10 cellular contexts compared by ENCODE assay signal in the genomic region with DNA sequence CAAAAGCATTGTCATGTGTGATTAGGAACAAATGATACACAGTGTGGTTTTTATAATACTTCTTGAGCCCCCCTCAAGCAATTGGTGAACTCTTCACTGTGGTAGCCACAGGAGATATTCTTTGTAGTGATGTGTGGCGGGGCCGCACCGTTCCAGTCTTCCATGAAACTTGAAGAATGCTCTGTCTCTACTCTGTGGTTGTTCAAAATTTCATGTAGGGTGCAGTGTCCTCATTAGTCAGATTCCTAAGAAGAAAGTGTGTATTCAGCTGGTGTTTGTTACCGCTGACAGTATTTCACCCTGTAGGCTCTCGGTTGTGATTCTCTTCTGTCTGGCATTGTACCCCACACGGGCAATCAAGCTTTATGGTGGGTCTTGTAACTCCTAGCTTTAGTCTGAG. TPM values are rescaled to one million over a fixed set of nuclear protein-coding genes. Genes with fewer than 3 reads are reported as not detected.
DNase-seq lines count a peak whose midpoint lies in the region; ATAC-seq, FAIRE-seq and TF ChIP-seq lines count a peak whose summit lies in the region.
"Had no signal": no experiment of that assay in that cellular context is flagged by ENCODE, and none has a peak within 500 bp of the region (broad histone marks: within the 10 kb centered on the region; RNA-seq: fewer than 3 reads in every experiment).

No MANE protein-coding gene starts in this region.

- BruUV-seq in IMR-90 (replicated peaks; lab: Mats Ljungman, UMichigan) = no TSS peak

- in situ Hi-C loops in IMR-90 (cut with MboI; ENCODE audit: low sequenced_read_pairs) = no loop called here

- no peak for TF ChIP-seq EP300 in H1 (IDR thresholded peaks at IDR 0.05; ENCODE audit: borderline replicate concordance in 1 of 2, low read depth in 2 of 2, low read length in 2 of 2)
- TF ChIP-seq EP300 in tibial nerve (IDR thresholded peaks at IDR 0.05) = no peak

- ATAC-seq in heart right ventricle (no peak), left cardiac atrium (no peak), IMR-90 (ENCODE audit: low read depth) (no peak)

- H3K27me3 ChIP-seq in heart right ventricle = no peaks in the 10 kb centered on the region
- H3K27me3 ChIP-seq in IMR-90 (ENCODE audit: control insufficient read depth, insufficient read depth, low read length) = no peaks in the 10 kb centered on the region
- no peaks in the 10 kb centered on the region for H3K27me3 ChIP-seq in H1 (replicated peaks in 1 of 4; ENCODE audit: control insufficient read depth in 3 of 4, extremely low read depth in 1 of 4, insufficient read depth in 3 of 4, low read length in 3 of 4)
- no peaks in the 10 kb centered on the region for H3K27me3 ChIP-seq in tibial nerve
- H3K27me3 ChIP-seq: cardiac muscle cell had no signal

- H2AK9ac ChIP-seq in IMR-90 (replicated peaks; ENCODE audit: low read depth, low read length, poor library complexity) = no peak overlapping the region

- H3K27ac ChIP-seq in heart right ventricle = peak overlapping the region in 8 of 10 donors; percentile 2 to 87 (median 57)
- no peak overlapping the region for H3K27ac ChIP-seq in IMR-90 (ENCODE audit: insufficient read depth, low read length)
- no peak overlapping the region for H3K27ac ChIP-seq in H1 (ENCODE audit: low read depth, low read length)
- H3K27ac ChIP-seq in tibial nerve = peak overlapping the region in 3 of 4 donors; percentile 17 to 42 (median 25)
- H3K27ac ChIP-seq: C4-2B, cardiac muscle cell had no signal

- no peak overlapping the region for H4K8ac ChIP-seq in IMR-90 (ENCODE audit: low read depth in 2 of 2, low read length in 2 of 2)
- H4K8ac ChIP-seq in H1 (ENCODE audit: extremely low read depth, insufficient read depth, low read length) = no peak overlapping the region

- no peak overlapping the region for H4K91ac ChIP-seq in IMR-90 (ENCODE audit: insufficient read depth, low read depth, low read length)
- no peak overlapping the region for H4K91ac ChIP-seq in H1 (replicated peaks; ENCODE audit: insufficient read length, low read length)

- DNase-seq in heart right ventricle (no peak), left cardiac atrium (no peak), IMR-90 (no peak), H1 (ENCODE audit: low read depth in 1 of 2, low spot score in 2 of 2) (no peak), tibial nerve (ENCODE audit: low spot score in 2 of 2) (no peak), NCI-H2107 treated with DMSO at 0.1 percent for 48 hours (lab: John Stamatoyannopoulos, UW; ENCODE audit: unreplicated experiment) (no peak), NCI-H1048 (lab: John Stamatoyannopoulos, UW) (no peak), foreskin fibroblast (no peak)

- H3K4me1 ChIP-seq in heart right ventricle = peaks cover 17 to 87% (median 69%) of the 10 kb centered on the region in 9 donors
- H3K4me1 ChIP-seq in IMR-90 (ENCODE audit: control insufficient read depth, insufficient read depth, low read length) = peaks cover 15% of the 10 kb centered on the region
- peaks cover 3 to 14% (median 7%) of the 10 kb centered on the region in 4 experiments; a peak in 5 of 7 replicates for H3K4me1 ChIP-seq in H1 (replicated peaks in 1 of 4; ENCODE audit: control insufficient read depth in 3 of 4, insufficient read depth in 4 of 4, low read length in 3 of 4)
- peaks cover 0 to 65% (median 34%) of the 10 kb centered on the region in 4 donors for H3K4me1 ChIP-seq in tibial nerve

- intact Hi-C loops in heart right ventricle (cut with DNase I) = no loop called here
- intact Hi-C loops in left cardiac atrium (cut with DNase I) = no loop called here
- intact Hi-C loops in IMR-90 (cut with micrococcal nuclease) = no loop called here

- H4K5ac ChIP-seq in IMR-90 (ENCODE audit: low read depth, low read length) (no peak overlapping the region), H1 (ENCODE audit: insufficient read length, low read depth, low read length) (no peak overlapping the region)

- H3K79me2 ChIP-seq in H1 (ENCODE audit: control insufficient read depth in 1 of 2, insufficient read depth in 2 of 2, low read length in 2 of 2) = peaks cover 0 to 57% of the 10 kb centered on the region in 2 experiments; a peak in 3 of 4 replicates

- H2BK15ac ChIP-seq in IMR-90 (ENCODE audit: low read depth, low read length) (no peak overlapping the region), H1 (ENCODE audit: low read length) (no peak overlapping the region)

- H2BK20ac ChIP-seq in IMR-90 (ENCODE audit: low read depth, low read length) (no peak overlapping the region), H1 (ENCODE audit: low read length) (no peak overlapping the region)

- CTCF ChIA-PET in IMR-90 (lab: Yijun Ruan, JAX) (interaction anchor here (0.7 kb wide), 1 partner anchor 46 kb away, joined by 3 read pairs; no protein-coding TSS in a partner anchor), H1 (lab: Charles Lee; ENCODE audit: partially characterized antibody) (interaction anchor here (0.6 to 2.0 kb wide), 5 partner anchors 10 to 1412 kb away, joined by 3 to 12 read pairs (median 3); no protein-coding TSS in a partner anchor)

- H2BK120ac ChIP-seq in IMR-90 (ENCODE audit: low read depth, low read length) = no peak overlapping the region
- no peak overlapping the region for H2BK120ac ChIP-seq in H1 (replicated peaks; ENCODE audit: low read depth, low read length)

- H3K9me1 ChIP-seq in IMR-90 (ENCODE audit: insufficient read depth, low read length) = peaks cover 20% of the 10 kb centered on the region

- H3K23ac ChIP-seq in IMR-90 (ENCODE audit: low read depth, low read length) = peak overlapping the region; percentile 16; the same call in 1 of the 2 replicates
- no peak overlapping the region for H3K23ac ChIP-seq in H1 (ENCODE audit: insufficient read length)

- WGBS in heart right ventricle, 2 donors = 95% methylated on average over 6 of the region's 6 CpGs
- no CpG with 5 or more reads among the region's 6 CpGs for WGBS in IMR-90 (ENCODE audit: extremely low coverage in 2 of 2, insufficient read length in 1 of 2), 2 experiments
- 95% methylated on average over 6 of the region's 6 CpGs; no CpG with 5 or more reads in 1 of the 2 experiments for WGBS in H1 (ENCODE audit: extremely low coverage in 1 of 2, insufficient coverage in 1 of 2, insufficient read length in 1 of 2, insufficient replicate concordance in 2 of 2, low coverage in 1 of 2, low lambda C conversion rate in 2 of 2, missing lambda C conversion rate in 1 of 2), 2 experiments
- WGBS in tibial nerve, 2 donors = 60 to 68% methylated on average over 6 of the region's 6 CpGs

- H3K79me1 ChIP-seq in IMR-90 (ENCODE audit: low read depth in 1 of 2, low read length in 2 of 2) (peaks cover 46 to 81% of the 10 kb centered on the region in 2 experiments), H1 (ENCODE audit: low read depth, low read length) (peaks cover 11% of the 10 kb centered on the region; the same call in 1 of the 2 replicates)

- H3K4ac ChIP-seq in IMR-90 (ENCODE audit: low read depth, low read length) (no peak overlapping the region), H1 (replicated peaks; ENCODE audit: insufficient read length, low read depth, low read length) (no peak overlapping the region)

- H3K36me3 ChIP-seq in heart right ventricle = peaks cover 0 to 35% (median 4%) of the 10 kb centered on the region in 9 donors
- peaks cover 14% of the 10 kb centered on the region for H3K36me3 ChIP-seq in IMR-90 (ENCODE audit: control insufficient read depth, insufficient read depth, low read length)
- H3K36me3 ChIP-seq in H1 (ENCODE audit: control insufficient read depth in 2 of 4, insufficient read depth in 4 of 4, low read length in 3 of 4) = peaks cover 0 to 6% (median 2%) of the 10 kb centered on the region in 4 experiments; a peak in 3 of 8 replicates
- H3K36me3 ChIP-seq in tibial nerve = peaks cover 0 to 18% (median 0%) of the 10 kb centered on the region in 3 donors

- dilution Hi-C loops in IMR-90 (cut with HindIII; ENCODE audit: low sequenced_read_pairs, unreplicated experiment) = no loop called here

- FAIRE-seq in H1 (lab: Jason Lieb, UNC) = no peak

- H4K20me1 ChIP-seq in IMR-90 (ENCODE audit: insufficient read depth, low read length) (peaks cover 53% of the 10 kb centered on the region), H1 (replicated peaks in 1 of 2; ENCODE audit: control insufficient read depth in 1 of 2, insufficient read depth in 2 of 2, low read length in 2 of 2) (peaks cover 1 to 4% of the 10 kb centered on the region in 2 experiments)

- TF ChIP-seq RAD21 in IMR-90 (IDR thresholded peaks at IDR 0.05; ENCODE audit: low read length) = no peak
- no peak for TF ChIP-seq RAD21 in H1 (IDR thresholded peaks at IDR 0.05 in 1 of 2, conservative IDR thresholded peaks at IDR 0.05 in 1 of 2; ENCODE audit: low read depth in 2 of 2, low read length in 2 of 2)

- no peaks in the 10 kb centered on the region for H3K23me2 ChIP-seq in H1 (ENCODE audit: low read depth, low read length)

- peak overlapping the region; percentile 27; the same call in 1 of the 2 replicates for H3K14ac ChIP-seq in IMR-90 (replicated peaks; ENCODE audit: low read depth, low read length)
- H3K14ac ChIP-seq in H1 (ENCODE audit: insufficient read length) = no peak overlapping the region

- H3K9me3 ChIP-seq in heart right ventricle (no peaks in the 10 kb centered on the region), IMR-90 (ENCODE audit: control insufficient read depth, insufficient read depth, low read length) (no peaks in the 10 kb centered on the region), H1 (ENCODE audit: insufficient read depth in 2 of 2, low read depth in 1 of 2, low read length in 1 of 2) (no peaks in the 10 kb centered on the region), tibial nerve (no peaks in the 10 kb centered on the region)

- no peak overlapping the region for H2BK5ac ChIP-seq in IMR-90 (ENCODE audit: low read depth, low read length, poor library complexity, severe bottlenecking)
- H2BK5ac ChIP-seq in H1 (ENCODE audit: low read depth, low read length) = no peak overlapping the region

- POLR2A ChIA-PET in IMR-90 (lab: Charles Lee; ENCODE audit: unreplicated experiment) = no interaction called here
- POLR2A ChIA-PET in H1 (lab: Charles Lee; ENCODE audit: partially characterized antibody) = no interaction called here

- no peak overlapping the region for H3K4me3 ChIP-seq in heart right ventricle
- H3K4me3 ChIP-seq in IMR-90 (ENCODE audit: insufficient read depth, low read depth, low read length) = no peak overlapping the region
- no peak overlapping the region for H3K4me3 ChIP-seq in H1 (ENCODE audit: extremely low read depth in 1 of 4, insufficient read depth in 2 of 4, low read depth in 3 of 4, low read length in 4 of 4)
- no peak overlapping the region for H3K4me3 ChIP-seq in tibial nerve
- H3K4me3 ChIP-seq in foreskin fibroblast (ENCODE audit: low read depth in 1 of 2, low read length in 2 of 2) = no peak overlapping the region
- H3K4me3 ChIP-seq: cardiac muscle cell had no signal

- no peak overlapping the region; the same call in 1 of the 2 replicates for H2BK12ac ChIP-seq in H1 (ENCODE audit: low read depth, low read length)

- H2AK5ac ChIP-seq in IMR-90 (ENCODE audit: low read depth, low read length) = no peak overlapping the region
- H2AK5ac ChIP-seq in H1 (ENCODE audit: low read depth, low read length) = 0 out of 2 replicates have a peak overlapping the region, but pooled peaks have one; percentile 54

- H3K56ac ChIP-seq in IMR-90 (ENCODE audit: extremely low read depth, insufficient read depth, low read length) (no peak overlapping the region), H1 (replicated peaks; ENCODE audit: insufficient read length, low read depth, low read length) (no peak overlapping the region)

- H3K9ac ChIP-seq in IMR-90 (ENCODE audit: low read depth, low read length) = no peak overlapping the region
- no peak overlapping the region for H3K9ac ChIP-seq in H1 (replicated peaks in 1 of 4; ENCODE audit: extremely low read depth in 1 of 4, low read depth in 3 of 4, low read length in 3 of 4)

- H2AFZ ChIP-seq in IMR-90 (replicated peaks; ENCODE audit: low read length, poor library complexity) (no peak overlapping the region), H1 (ENCODE audit: low read length) (no peak overlapping the region)

- H3K18ac ChIP-seq in IMR-90 (ENCODE audit: low read depth, low read length) (no peak overlapping the region), H1 (ENCODE audit: extremely low read depth, low read length) (no peak overlapping the region)

- no peak overlapping the region for H3K4me2 ChIP-seq in IMR-90 (ENCODE audit: low read depth, low read length)
- no peak overlapping the region for H3K4me2 ChIP-seq in H1 (ENCODE audit: insufficient read depth in 1 of 2, low read depth in 2 of 2, low read length in 2 of 2)

- no peak for TF ChIP-seq CTCF in heart right ventricle (IDR thresholded peaks at IDR 0.05)
- TF ChIP-seq CTCF in IMR-90 (conservative IDR thresholded peaks at IDR 0.05; ENCODE audit: low read depth, low read length) = no peak
- no peak for TF ChIP-seq CTCF in H1 (IDR thresholded peaks at IDR 0.05; ENCODE audit: control extremely low read depth in 1 of 3, insufficient read depth in 1 of 3, low read depth in 1 of 3, low read length in 3 of 3)
- TF ChIP-seq CTCF in tibial nerve (IDR thresholded peaks at IDR 0.05) = no peak
- TF ChIP-seq CTCF in foreskin fibroblast (IDR thresholded peaks at IDR 0.05; ENCODE audit: low read depth, low read length) = no peak

- TF ChIP-seq POLR2A in IMR-90 (IDR thresholded peaks at IDR 0.05; ENCODE audit: low read depth, low read length) (no peak), H1 (IDR thresholded peaks at IDR 0.05; ENCODE audit: control extremely low read depth in 1 of 2, low read depth in 2 of 2, low read length in 2 of 2) (no peak), tibial nerve (IDR thresholded peaks at IDR 0.05) (no peak)

RNA-seq across cellular contexts. Expression of a gene that starts 10.8 kb away (rescaled TPM):
- 10 to 100 TPM; 15.2 to 35.1 (median 25.9) TPM for total RNA-seq in heart right ventricle
- 1 to 10 TPM; 4.4 to 5.8 TPM for polyA plus RNA-seq in heart right ventricle
- 10 to 100 TPM; 20.1 to 22.2 TPM for total RNA-seq in left cardiac atrium
- total RNA-seq in IMR-90 (2012; rRNA removed) = 19.5 and 20.3 TPM in 2 replicates
- polyA plus RNA-seq in IMR-90 (2012; rRNA removed) = 5.9 and 6.9 TPM in 2 replicates
- polyA plus RNA-seq in IMR-90 (2012; cell fraction: cytosol; rRNA removed) = 2.1 and 2.6 TPM in 2 replicates
- 5.2 and 6.8 TPM in 2 replicates for polyA plus RNA-seq in IMR-90 (2012; cell fraction: nucleus; rRNA removed; ENCODE audit: low replicate concordance)
- 30.5 and 34.8 TPM in 2 replicates for total RNA-seq in H1 (2021; fragmentation: NEBNext Ultra II Directional; extraction: Animal tissue kit (Norgen Biotek cat#: 25700))
- 3.8 and 5.2 TPM in 2 replicates for polyA plus RNA-seq in H1 (2011; rRNA removed)
- polyA plus RNA-seq in H1 (2011; cell fraction: cytosol; rRNA removed) = 7.0 TPM
- polyA plus RNA-seq in H1 (2011; cell fraction: nucleus; rRNA removed) = 6.6 TPM
- 8.6 to 17.4 TPM (median 9.4 TPM) in 4 replicates for polyA plus RNA-seq in H1 (2012, experiment 1 of 2)
- 0.71 TPM for polyA plus RNA-seq in H1 (2012, experiment 2 of 2)
- 7.2 TPM for polyA plus RNA-seq in H1 (2013, experiment 1 of 2)
- polyA plus RNA-seq in H1 (2013, experiment 2 of 2) = 6.8 TPM
- polyA minus RNA-seq in H1 (2011; rRNA and poly(A)+ RNA removed) = 30.6 and 34.9 TPM in 2 replicates
- 21.0 TPM for polyA minus RNA-seq in H1 (2011; cell fraction: cytosol; rRNA and poly(A)+ RNA removed)
- 25.4 TPM for polyA minus RNA-seq in H1 (2011; cell fraction: nucleus; rRNA and poly(A)+ RNA removed)
- 10 to 100 TPM; 37.7 to 59.2 (median 43.1) TPM for total RNA-seq in tibial nerve

Comparison
In these comparisons a context has a peak if more than half of its experiments do, and no peak if none do; other contexts are left out.
1. H3K27ac ChIP-seq: peak in heart right ventricle (8 of 10) and tibial nerve (3 of 4); none in IMR-90 (single experiment) and H1 (single experiment).